ENCODE assay signal across 10 cellular contexts in genomic region chr2:8478133-8478793, GRCh38.
A peak's percentile ranks its signal among the peaks of the same experiment; 100 is the strongest.
DNase-seq lines count a peak whose midpoint lies in the region; ATAC-seq and TF ChIP-seq lines count a peak whose summit lies in the region.
"Had no signal": no experiment of that assay in that cellular context is flagged by ENCODE, and none has a peak within 500 bp of the region (broad histone marks: within the 10 kb centered on the region; RNA-seq: fewer than 3 reads in every experiment).

No MANE protein-coding gene starts in this region.

- no peak for DNase-seq in T-helper 2 cell treated with Interferon-gamma antibody and Interleukin-4, amounts not matched to agents 5 μg/mL and 100 μg/mL, for 36 hours (ENCODE audit: low spot score)
- DNase-seq in T-helper 2 cell (no peak), body of pancreas (no peak), NK-92 (lab: John Stamatoyannopoulos, UW; ENCODE audit: unreplicated experiment) (no peak), substantia nigra (lab: John Stamatoyannopoulos, UW) (no peak), ureter (ENCODE audit: low spot score) (no peak)
- peak in 1 of 2 donors; percentile 62 for DNase-seq in stimulated activated effector memory CD8-positive, alpha-beta T cell treated with anti-CD3 and anti-CD28 coated beads, Interleukin-12 subunit alpha, Interleukin-12 subunit beta, amount 100 ng/mL, for 72 hours (ENCODE audit: low spot score in 2 of 2)
- DNase-seq: effector CD8-positive, alpha-beta T cell had no signal

- intact Hi-C loops in body of pancreas (cut with DNase I): no loop called here

- H3K9me3 ChIP-seq in body of pancreas: no peaks in the 10 kb centered on the region

- no peaks in the 10 kb centered on the region for H3K9me3 Mint-ChIP-seq in T-helper 2 cell treated with Interferon-gamma antibody and Interleukin-4, amounts not matched to agents 5 μg/mL and 100 μg/mL, for 36 hours
- H3K9me3 Mint-ChIP-seq in stimulated activated effector memory CD8-positive, alpha-beta T cell treated with anti-CD3 and anti-CD28 coated beads, Interleukin-12 subunit alpha, Interleukin-12 subunit beta, amount 100 ng/mL, for 72 hours: no peaks in the 10 kb centered on the region

- H3K27me3 ChIP-seq in body of pancreas: no peaks in the 10 kb centered on the region

- no peaks in the 10 kb centered on the region for H3K27me3 Mint-ChIP-seq in T-helper 2 cell treated with Interferon-gamma antibody and Interleukin-4, amounts not matched to agents 5 μg/mL and 100 μg/mL, for 36 hours (ENCODE audit: low read depth)

- H3K4me3 ChIP-seq in body of pancreas: no peak overlapping the region
- H3K4me3 ChIP-seq: K562 had no signal

- peaks cover 44% of the 10 kb centered on the region for H3K4me1 ChIP-seq in body of pancreas

- H3K27ac ChIP-seq in body of pancreas: peak overlapping the region in 3 of 4 donors; percentile 46 to 66 (median 62)
- no peak overlapping the region for H3K27ac ChIP-seq in substantia nigra (ENCODE audit: low read depth, low read length, poor library complexity, severe bottlenecking)

- peak; percentile 2 for ATAC-seq in HG03139 (IDR thresholded peaks at IDR 0.05; ENCODE audit: unreplicated experiment)
- ATAC-seq in body of pancreas: no peak
- ATAC-seq in stimulated activated effector memory CD8-positive, alpha-beta T cell treated with anti-CD3 and anti-CD28 coated beads, Interleukin-12 subunit alpha, Interleukin-12 subunit beta, amount 100 ng/mL, for 72 hours: peak; percentile 42
- ATAC-seq: K562 had no signal

- H3K4me1 Mint-ChIP-seq in T-helper 2 cell treated with Interferon-gamma antibody and Interleukin-4, amounts not matched to agents 5 μg/mL and 100 μg/mL, for 36 hours (ENCODE audit: low read depth): peaks cover 78% of the 10 kb centered on the region
- peaks cover 98% of the 10 kb centered on the region for H3K4me1 Mint-ChIP-seq in stimulated activated effector memory CD8-positive, alpha-beta T cell treated with anti-CD3 and anti-CD28 coated beads, Interleukin-12 subunit alpha, Interleukin-12 subunit beta, amount 100 ng/mL, for 72 hours

- H3K36me3 Mint-ChIP-seq in T-helper 2 cell treated with Interferon-gamma antibody and Interleukin-4, amounts not matched to agents 5 μg/mL and 100 μg/mL, for 36 hours (ENCODE audit: low read depth): peaks cover 6% of the 10 kb centered on the region
- peaks cover 57% of the 10 kb centered on the region for H3K36me3 Mint-ChIP-seq in stimulated activated effector memory CD8-positive, alpha-beta T cell treated with anti-CD3 and anti-CD28 coated beads, Interleukin-12 subunit alpha, Interleukin-12 subunit beta, amount 100 ng/mL, for 72 hours

- H3K4me3 Mint-ChIP-seq in T-helper 2 cell treated with Interferon-gamma antibody and Interleukin-4, amounts not matched to agents 5 μg/mL and 100 μg/mL, for 36 hours: peak overlapping the region; percentile 55
- H3K4me3 Mint-ChIP-seq in stimulated activated effector memory CD8-positive, alpha-beta T cell treated with anti-CD3 and anti-CD28 coated beads, Interleukin-12 subunit alpha, Interleukin-12 subunit beta, amount 100 ng/mL, for 72 hours: peak overlapping the region; percentile 95

- H3K36me3 ChIP-seq in body of pancreas (replicated peaks in 1 of 2; ENCODE audit: insufficient read depth in 1 of 2, low read depth in 2 of 2): no peaks in the 10 kb centered on the region

- TF ChIP-seq POLR2A in body of pancreas (IDR thresholded peaks at IDR 0.05): no peak

- TF ChIP-seq CTCF in body of pancreas (IDR thresholded peaks at IDR 0.05): no peak

- 62 to 74% methylated on average over 11 to 12 of the region's 12 CpGs for WGBS in body of pancreas, 2 donors

- H3K27ac Mint-ChIP-seq in T-helper 2 cell treated with Interferon-gamma antibody and Interleukin-4, amounts not matched to agents 5 μg/mL and 100 μg/mL, for 36 hours: peak overlapping the region; percentile 72
- peak overlapping the region; percentile 97 for H3K27ac Mint-ChIP-seq in stimulated activated effector memory CD8-positive, alpha-beta T cell treated with anti-CD3 and anti-CD28 coated beads, Interleukin-12 subunit alpha, Interleukin-12 subunit beta, amount 100 ng/mL, for 72 hours
